ENCODE assay signal across 11 cellular contexts in the genomic region with DNA sequence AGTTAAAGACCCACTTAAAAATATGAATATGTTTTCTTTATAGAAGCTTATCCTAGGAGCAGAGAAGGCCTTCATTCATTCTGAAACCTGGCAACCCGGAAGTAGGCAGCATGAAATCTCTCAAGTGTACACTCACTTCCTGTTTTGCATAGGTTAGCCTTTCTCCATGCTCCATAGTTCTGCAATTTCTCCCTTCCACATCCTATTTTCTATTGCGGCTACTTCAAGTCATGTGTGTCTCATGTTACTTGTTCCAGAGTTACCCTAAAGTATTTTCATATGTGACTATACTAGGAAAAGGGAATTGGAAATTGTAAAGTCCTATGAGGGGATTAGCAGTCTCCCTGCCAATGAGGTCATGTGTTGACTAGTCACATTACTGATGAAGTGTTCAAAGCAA.
DNase-seq lines count a peak whose midpoint lies in the region; ATAC-seq and TF ChIP-seq lines count a peak whose summit lies in the region.
"Had no signal": no experiment of that assay in that cellular context is flagged by ENCODE, and none has a peak within 500 bp of the region (broad histone marks: within the 10 kb centered on the region; RNA-seq: fewer than 3 reads in every experiment).

No MANE protein-coding gene starts in this region.

- H4K20me1 ChIP-seq in hepatocyte (ENCODE audit: insufficient read depth, poor library complexity, severe bottlenecking), result no peaks in the 10 kb centered on the region

- H2AK5ac ChIP-seq in mesendoderm (ENCODE audit: low read length), result no peak overlapping the region

- no peak overlapping the region for H2BK5ac ChIP-seq in mesendoderm (ENCODE audit: low read length)

- H3K36me3 ChIP-seq in mesendoderm (ENCODE audit: control insufficient read depth, insufficient read depth, low read length) (no peaks in the 10 kb centered on the region), hepatocyte (replicated peaks; ENCODE audit: insufficient read depth, low read depth) (no peaks in the 10 kb centered on the region)

- H3K4me3 ChIP-seq in mesendoderm (ENCODE audit: low read length) (no peak overlapping the region), hepatocyte (no peak overlapping the region)

- H2BK15ac ChIP-seq in mesendoderm (replicated peaks; ENCODE audit: low read depth), result no peak overlapping the region

- H3K79me2 ChIP-seq in mesendoderm (ENCODE audit: control insufficient read depth, insufficient read depth, low read length) (no peaks in the 10 kb centered on the region), hepatocyte (no peaks in the 10 kb centered on the region)

- no peak overlapping the region for H3K56ac ChIP-seq in mesendoderm (ENCODE audit: low read length)

- no peak overlapping the region for H2BK120ac ChIP-seq in mesendoderm (ENCODE audit: low read depth, low read length)

- H3K4me1 ChIP-seq in mesendoderm (ENCODE audit: control insufficient read depth, low read depth, low read length) (no peaks in the 10 kb centered on the region), hepatocyte (ENCODE audit: insufficient read depth) (no peaks in the 10 kb centered on the region)

- ATAC-seq in GM18870 (IDR thresholded peaks at IDR 0.05; ENCODE audit: unreplicated experiment) (peak; percentile 78), HG03159 (IDR thresholded peaks at IDR 0.05; ENCODE audit: unreplicated experiment) (peak; percentile 89), HG03571 (IDR thresholded peaks at IDR 0.05; ENCODE audit: unreplicated experiment) (no peak)
- ATAC-seq: activated T-helper 17 cell treated with anti-CD3 and anti-CD28 coated beads, Interleukin-2, amount 50 U/mL, for 72 hours; stimulated activated naive CD8-positive, alpha-beta T cell treated with anti-CD3 and anti-CD28 coated beads, Interleukin-15, amount 100 ng/mL, for 72 hours had no signal

- H3K9me3 ChIP-seq in hepatocyte (ENCODE audit: low read depth), result no peaks in the 10 kb centered on the region

- no peak overlapping the region for H3K18ac ChIP-seq in mesendoderm (ENCODE audit: low read length)

- H3K27ac ChIP-seq in mesendoderm (ENCODE audit: low read depth, low read length) (no peak overlapping the region), hepatocyte (no peak overlapping the region)

- H3K9me2 ChIP-seq in hepatocyte (replicated peaks; ENCODE audit: insufficient read depth), result no peaks in the 10 kb centered on the region

- H4K8ac ChIP-seq in mesendoderm (ENCODE audit: low read depth, low read length), result no peak overlapping the region

- no peaks in the 10 kb centered on the region for H3K27me3 ChIP-seq in mesendoderm (ENCODE audit: insufficient read depth, low read length, poor library complexity)
- no peaks in the 10 kb centered on the region for H3K27me3 ChIP-seq in hepatocyte

- peak; percentile 6 for DNase-seq in amniotic epithelial cell (ENCODE audit: low read depth)
- peak; percentile 81 for DNase-seq in pons (ENCODE audit: low spot score)
- no peak for DNase-seq in mesendoderm
- no peak for DNase-seq in hepatocyte (ENCODE audit: low spot score)
- DNase-seq: DMS 273 treated with DMSO at 0.1 percent for 48 hours; stimulated activated CD4-positive, alpha-beta T cell treated with anti-CD3 and anti-CD28 coated beads, Interleukin-15, amount 100 ng/mL, for 24 hours; stimulated activated naive CD8-positive, alpha-beta T cell treated with anti-CD3 and anti-CD28 coated beads, Interleukin-15, amount 100 ng/mL, for 72 hours had no signal

- WGBS in mesendoderm (ENCODE audit: extremely low coverage, insufficient coverage, low lambda C conversion rate), result no CpG with 5 or more reads among the region's 2 CpGs
- 89% methylated on average over 2 of the region's 2 CpGs for WGBS in hepatocyte (ENCODE audit: low lambda C conversion rate, missing lambda C conversion rate)

- H3K4ac ChIP-seq in mesendoderm (ENCODE audit: low read depth, low read length), result no peak overlapping the region

- no peaks in the 10 kb centered on the region for H3K79me1 ChIP-seq in mesendoderm (ENCODE audit: low read length)

- no peak overlapping the region for H3K9ac ChIP-seq in mesendoderm (ENCODE audit: low read length)

- H3K4me2 ChIP-seq in mesendoderm (ENCODE audit: low read length) (no peak overlapping the region), hepatocyte (no peak overlapping the region)

- TF ChIP-seq CTCF in hepatocyte (IDR thresholded peaks at IDR 0.05; ENCODE audit: poor library complexity), result no peak

- H4K5ac ChIP-seq in mesendoderm (ENCODE audit: low read length), result no peak overlapping the region

- H3K23ac ChIP-seq in mesendoderm (ENCODE audit: low read length), result no peak overlapping the region

- H2AFZ ChIP-seq in hepatocyte, result no peak overlapping the region

Comparison
In these comparisons a context has a peak if more than half of its experiments do, and no peak if none do; other contexts are left out.
1. DNase-seq: peak in amniotic epithelial cell (single experiment) and pons (single experiment); none in mesendoderm (single experiment) and hepatocyte (single experiment).